23 cellular contexts compared by ENCODE assay signal in genomic region chr18:41524674-41525470, GRCh38.
A peak's percentile ranks its signal among the peaks of the same experiment; 100 is the strongest.
DNase-seq lines count a peak whose midpoint lies in the region; ATAC-seq and TF ChIP-seq lines count a peak whose summit lies in the region.
"Had no signal": no experiment of that assay in that cellular context is flagged by ENCODE, and none has a peak within 500 bp of the region (broad histone marks: within the 10 kb centered on the region; RNA-seq: fewer than 3 reads in every experiment).

No MANE protein-coding gene starts in this region.

- WGBS in heart right ventricle, 2 donors = 44 to 47% methylated on average over 2 of the region's 2 CpGs

- no peaks in the 10 kb centered on the region for H3K79me2 ChIP-seq in PC-3 (ENCODE audit: low read length)

- no peak overlapping the region for H3K4me2 ChIP-seq in PC-3 (ENCODE audit: low read length)

- no peak overlapping the region for H3K4me3 ChIP-seq in PC-3 (ENCODE audit: low read length)
- H3K4me3 ChIP-seq in heart right ventricle = no peak overlapping the region
- H3K4me3 ChIP-seq: GM23248, K562, SK-N-MC had no signal

- BruUV-seq in PC-3 (replicated peaks; lab: Mats Ljungman, UMichigan) = no TSS peak

- no peaks in the 10 kb centered on the region for H3K9me2 ChIP-seq in PC-3 (replicated peaks; ENCODE audit: low read length)

- CTCF ChIA-PET in PC-3 (lab: Charles Lee) = no interaction called here

- no peaks in the 10 kb centered on the region for H4K20me1 ChIP-seq in PC-3 (ENCODE audit: low read length)

- no peaks in the 10 kb centered on the region for H3K4me1 ChIP-seq in PC-3 (ENCODE audit: insufficient read depth, low read length)
- H3K4me1 ChIP-seq in heart right ventricle = no peaks in the 10 kb centered on the region
- H3K4me1 ChIP-seq: BE2C had no signal

- H3K27ac ChIP-seq in PC-3 (ENCODE audit: low read length) (no peak overlapping the region), heart right ventricle (no peak overlapping the region)
- H3K27ac ChIP-seq: GM23248, SK-N-MC had no signal

- no peaks in the 10 kb centered on the region for H3K9me3 ChIP-seq in PC-3 (ENCODE audit: low read length)
- H3K9me3 ChIP-seq in heart right ventricle = peaks cover 0 to 6% (median 0%) of the 10 kb centered on the region in 11 donors
- H3K9me3 ChIP-seq: BE2C had no signal

- H3K27me3 ChIP-seq in PC-3 (ENCODE audit: low read length) (no peaks in the 10 kb centered on the region), heart right ventricle (no peaks in the 10 kb centered on the region)
- H3K27me3 ChIP-seq: BE2C had no signal

- no peaks in the 10 kb centered on the region for H3K36me3 ChIP-seq in PC-3 (ENCODE audit: low read depth, low read length)
- no peaks in the 10 kb centered on the region for H3K36me3 ChIP-seq in heart right ventricle
- H3K36me3 ChIP-seq: BE2C had no signal

- ATAC-seq in PC-3 (peak; percentile 64), heart right ventricle (no peak), GM21381 (IDR thresholded peaks at IDR 0.05; ENCODE audit: unreplicated experiment) (no peak)
- ATAC-seq: K562 had no signal

- no peak overlapping the region for H2AFZ ChIP-seq in PC-3 (ENCODE audit: low read length)
- H2AFZ ChIP-seq: GM23248 had no signal

- peak; percentile 70 for DNase-seq in COR-L47 (lab: John Stamatoyannopoulos, UW)
- peak; percentile 48 for DNase-seq in DMS 273 treated with DMSO at 0.1 percent for 48 hours (lab: John Stamatoyannopoulos, UW)
- peak; percentile 69 for DNase-seq in NCI-H146 treated with DMSO at 0.1 percent for 48 hours (lab: John Stamatoyannopoulos, UW; ENCODE audit: unreplicated experiment)
- no peak for DNase-seq in PC-3
- no peak for DNase-seq in heart right ventricle
- no peak for DNase-seq in amniotic stem cell (lab: John Stamatoyannopoulos, UW)
- DNase-seq: BE2C; Calu3; CD8-positive, alpha-beta memory T cell; DMS53; GM23248; H9; Kasumi-1; MV-4-11; NCI-H2029; NCI-H345; OCI-M1; SIG-M5; SW 1271; T-helper 9 cell had no signal

- intact Hi-C loops in PC-3 (cut with micrococcal nuclease) (no loop called here), heart right ventricle (cut with DNase I) (loop anchor here in 1 of 10 donors (10.0 kb wide), 1 partner anchor 50 kb away; no protein-coding TSS in a partner anchor)

- TF ChIP-seq CTCF in PC-3 (conservative IDR thresholded peaks at IDR 0.05; ENCODE audit: low read depth, low read length) (no peak), heart right ventricle (IDR thresholded peaks at IDR 0.05) (no peak)

- POLR2A ChIA-PET in PC-3 (lab: Charles Lee; ENCODE audit: unreplicated experiment) = no interaction called here

- H3K9ac ChIP-seq in PC-3 (ENCODE audit: low read length) = no peak overlapping the region
- H3K9ac ChIP-seq: GM23248 had no signal

- no peaks in the 10 kb centered on the region for H3F3A ChIP-seq in PC-3 (ENCODE audit: low read length, unreplicated experiment)

Comparison
In these comparisons a context has a peak if more than half of its experiments do, and no peak if none do; other contexts are left out.
1. DNase-seq: peak in COR-L47 (single experiment), DMS 273 treated with DMSO at 0.1 percent for 48 hours (single experiment) and NCI-H146 treated with DMSO at 0.1 percent for 48 hours (single experiment); none in PC-3 (single experiment), heart right ventricle (0 of 2) and amniotic stem cell (single experiment).